ENCODE assay signal across 29 cellular contexts in genomic region chr14:86305058-86305457, GRCh38.
"Had no signal": no experiment of that assay in that cellular context is flagged by ENCODE, and none has a peak within 500 bp of the region (broad histone marks: within the 10 kb centered on the region; RNA-seq: fewer than 3 reads in every experiment).

No MANE protein-coding gene starts in this region.

- ATAC-seq: activated CD4-positive, alpha-beta T cell treated with anti-CD3 and anti-CD28 coated beads for 36 hours; activated CD4-positive, CD25-positive, alpha-beta regulatory T cell treated with anti-CD3 and anti-CD28 coated beads, Interleukin-2, amount 50 U/mL, for 24 hours; WTC11 had no signal

- H3K27ac Mint-ChIP-seq: activated CD4-positive, alpha-beta memory T cell treated with anti-CD3 and anti-CD28 coated beads for 36 hours; activated CD4-positive, alpha-beta T cell treated with anti-CD3 and anti-CD28 coated beads for 36 hours; activated naive CD4-positive, alpha-beta T cell treated with anti-CD3 and anti-CD28 coated beads, Interleukin-2, amount 50 U/mL, for 24 hours; activated naive CD8-positive, alpha-beta T cell treated with anti-CD3 and anti-CD28 coated beads, Interleukin-2, amount 10 ng/mL, durations not matched to agents 7 days and 5 days; WTC11 had no signal

- H3K4me3 Mint-ChIP-seq: activated CD4-positive, alpha-beta memory T cell treated with anti-CD3 and anti-CD28 coated beads for 36 hours; activated CD4-positive, alpha-beta T cell treated with anti-CD3 and anti-CD28 coated beads for 36 hours; activated naive CD4-positive, alpha-beta T cell treated with anti-CD3 and anti-CD28 coated beads, Interleukin-2, amount 50 U/mL, for 24 hours; activated naive CD8-positive, alpha-beta T cell treated with anti-CD3 and anti-CD28 coated beads, Interleukin-2, amount 10 ng/mL, durations not matched to agents 7 days and 5 days; central memory CD8-positive, alpha-beta T cell; WTC11 had no signal

- H3K27me3 Mint-ChIP-seq: activated CD4-positive, alpha-beta memory T cell treated with anti-CD3 and anti-CD28 coated beads for 36 hours; activated CD4-positive, alpha-beta T cell treated with anti-CD3 and anti-CD28 coated beads for 36 hours; activated naive CD4-positive, alpha-beta T cell treated with anti-CD3 and anti-CD28 coated beads, Interleukin-2, amount 50 U/mL, for 24 hours; activated naive CD8-positive, alpha-beta T cell treated with anti-CD3 and anti-CD28 coated beads, Interleukin-2, amount 10 ng/mL, durations not matched to agents 7 days and 5 days; central memory CD8-positive, alpha-beta T cell had no signal

- H3K36me3 Mint-ChIP-seq: activated CD4-positive, alpha-beta memory T cell treated with anti-CD3 and anti-CD28 coated beads for 36 hours; activated naive CD4-positive, alpha-beta T cell treated with anti-CD3 and anti-CD28 coated beads, Interleukin-2, amount 50 U/mL, for 24 hours; activated naive CD8-positive, alpha-beta T cell treated with anti-CD3 and anti-CD28 coated beads, Interleukin-2, amount 10 ng/mL, durations not matched to agents 7 days and 5 days; WTC11 had no signal

- H3K4me1 Mint-ChIP-seq: activated CD4-positive, alpha-beta T cell treated with anti-CD3 and anti-CD28 coated beads for 36 hours; activated naive CD4-positive, alpha-beta T cell treated with anti-CD3 and anti-CD28 coated beads, Interleukin-2, amount 50 U/mL, for 24 hours; activated naive CD8-positive, alpha-beta T cell treated with anti-CD3 and anti-CD28 coated beads, Interleukin-2, amount 10 ng/mL, durations not matched to agents 7 days and 5 days; central memory CD8-positive, alpha-beta T cell had no signal

- H3K9me3 Mint-ChIP-seq: WTC11 had no signal

- DNase-seq: activated CD4-positive, alpha-beta memory T cell treated with anti-CD3 and anti-CD28 coated beads for 36 hours; activated CD4-positive, alpha-beta T cell treated with anti-CD3 and anti-CD28 coated beads for 36 hours; activated CD4-positive, alpha-beta T cell treated with anti-CD3 and anti-CD28 coated beads, Interleukin-2, amount 50 U/mL, for 1 hour; activated CD8-positive, alpha-beta memory T cell treated with anti-CD3 and anti-CD28 coated beads, Interleukin-2, amount 50 U/mL, for 48 hours; activated effector memory CD4-positive, alpha-beta T cell treated with Interleukin-2 at 50 U/mL for 16 hours; activated naive CD4-positive, alpha-beta T cell treated with Interleukin-2 at 50 U/mL for 16 hours; activated naive CD8-positive, alpha-beta T cell treated with anti-CD3 and anti-CD28 coated beads, Interleukin-2, amount 10 ng/mL, durations not matched to agents 7 days and 5 days; activated T-cell treated with anti-CD3 and anti-CD28 coated beads, Interleukin-2, amount 50 U/mL, for 48 hours; amygdala; Kasumi-1; KG1; MG63; NCI-H1048; NCI-H1105 treated with DMSO at 0.1 percent for 48 hours; NCI-H1436; NCI-H1694; NCI-H1930; NCI-H2081 treated with DMSO at 0.1 percent for 48 hours; NCI-H226; NCI-H446 treated with DMSO at 0.1 percent for 48 hours; NCI-H524; NCI-H748 treated with DMSO at 0.1 percent for 48 hours; NK-92 treated with Interleukin-12 subunit alpha and Interleukin-12 subunit beta, amount 100 ng/mL, for 24 hours; Right ventricle myocardium superior; T1000 had no signal
